ENCODE assay signal across 1 cellular context in the genomic region with DNA sequence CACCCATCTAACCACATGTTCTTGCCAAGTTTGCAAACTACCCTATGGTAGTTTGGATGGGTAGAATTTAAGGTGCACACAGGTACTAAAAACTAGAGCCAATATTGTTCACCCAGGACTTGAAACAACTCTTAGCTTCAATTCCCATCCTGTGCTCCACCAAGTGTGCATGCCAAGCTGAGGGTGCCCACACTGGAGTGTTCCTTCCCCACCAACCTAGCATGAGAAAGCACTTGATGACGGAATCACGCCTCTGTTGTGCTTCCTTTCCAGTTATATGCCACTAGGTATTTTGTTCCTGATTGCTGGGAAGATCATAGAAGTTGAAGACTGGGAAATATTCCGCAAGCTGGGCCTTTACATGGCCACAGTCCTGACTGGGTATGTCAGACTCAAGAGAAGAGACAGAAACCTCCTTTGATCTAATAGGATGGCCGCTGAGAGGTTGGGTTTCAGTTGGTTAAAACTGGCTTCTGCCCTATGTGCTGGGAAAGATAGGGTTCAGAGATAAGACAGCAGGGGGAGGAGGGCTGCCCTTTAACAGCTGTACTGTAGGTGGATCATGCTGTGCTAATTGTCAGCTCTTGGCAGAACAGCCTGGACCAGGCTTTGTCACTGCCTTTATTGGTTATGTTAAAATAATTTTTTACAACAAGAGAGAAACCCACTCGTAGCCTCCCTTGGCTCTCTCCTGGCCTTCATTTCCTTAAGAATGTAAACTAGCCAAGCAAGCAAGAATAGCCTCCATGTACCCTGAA.
TF ChIP-seq lines count a peak whose summit lies in the region.

No MANE protein-coding gene starts in this region.

TF ChIP-seq in liver, 16 proteins besides CTCF, POLR2A, EP300 and RAD21 (continued from another document):
- TF ChIP-seq GABPA (IDR thresholded peaks at IDR 0.05 in 1 of 2, conservative IDR thresholded peaks at IDR 0.05 in 1 of 2) (no peak), HNF4G (IDR thresholded peaks at IDR 0.05) (no peak), JUND (IDR thresholded peaks at IDR 0.05) (no peak), SP1 (IDR thresholded peaks at IDR 0.05) (no peak)
- TF ChIP-seq, protein P1, sequence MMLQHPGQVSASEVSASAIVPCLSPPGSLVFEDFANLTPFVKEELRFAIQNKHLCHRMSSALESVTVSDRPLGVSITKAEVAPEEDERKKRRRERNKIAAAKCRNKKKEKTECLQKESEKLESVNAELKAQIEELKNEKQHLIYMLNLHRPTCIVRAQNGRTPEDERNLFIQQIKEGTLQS (IDR thresholded peaks at IDR 0.05), result no peak
- TF ChIP-seq, protein P2, sequence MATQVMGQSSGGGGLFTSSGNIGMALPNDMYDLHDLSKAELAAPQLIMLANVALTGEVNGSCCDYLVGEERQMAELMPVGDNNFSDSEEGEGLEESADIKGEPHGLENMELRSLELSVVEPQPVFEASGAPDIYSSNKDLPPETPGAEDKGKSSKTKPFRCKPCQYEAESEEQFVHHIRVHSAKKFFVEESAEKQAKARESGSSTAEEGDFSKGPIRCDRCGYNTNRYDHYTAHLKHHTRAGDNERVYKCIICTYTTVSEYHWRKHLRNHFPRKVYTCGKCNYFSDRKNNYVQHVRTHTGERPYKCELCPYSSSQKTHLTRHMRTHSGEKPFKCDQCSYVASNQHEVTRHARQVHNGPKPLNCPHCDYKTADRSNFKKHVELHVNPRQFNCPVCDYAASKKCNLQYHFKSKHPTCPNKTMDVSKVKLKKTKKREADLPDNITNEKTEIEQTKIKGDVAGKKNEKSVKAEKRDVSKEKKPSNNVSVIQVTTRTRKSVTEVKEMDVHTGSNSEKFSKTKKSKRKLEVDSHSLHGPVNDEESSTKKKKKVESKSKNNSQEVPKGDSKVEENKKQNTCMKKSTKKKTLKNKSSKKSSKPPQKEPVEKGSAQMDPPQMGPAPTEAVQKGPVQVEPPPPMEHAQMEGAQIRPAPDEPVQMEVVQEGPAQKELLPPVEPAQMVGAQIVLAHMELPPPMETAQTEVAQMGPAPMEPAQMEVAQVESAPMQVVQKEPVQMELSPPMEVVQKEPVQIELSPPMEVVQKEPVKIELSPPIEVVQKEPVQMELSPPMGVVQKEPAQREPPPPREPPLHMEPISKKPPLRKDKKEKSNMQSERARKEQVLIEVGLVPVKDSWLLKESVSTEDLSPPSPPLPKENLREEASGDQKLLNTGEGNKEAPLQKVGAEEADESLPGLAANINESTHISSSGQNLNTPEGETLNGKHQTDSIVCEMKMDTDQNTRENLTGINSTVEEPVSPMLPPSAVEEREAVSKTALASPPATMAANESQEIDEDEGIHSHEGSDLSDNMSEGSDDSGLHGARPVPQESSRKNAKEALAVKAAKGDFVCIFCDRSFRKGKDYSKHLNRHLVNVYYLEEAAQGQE (IDR thresholded peaks at IDR 0.05), result no peak
